Comparison of ENCODE assay signal across 22 cellular contexts in genomic region chr7:88151119-88151790, GRCh38.
"Had no signal": no experiment of that assay in that cellular context is flagged by ENCODE, and none has a peak within 500 bp of the region (broad histone marks: within the 10 kb centered on the region; RNA-seq: fewer than 3 reads in every experiment).

No MANE protein-coding gene starts in this region.

- DNase-seq: colonic mucosa; dermis blood vessel endothelial cell; effector CD4-positive, alpha-beta T cell; endodermal cell; erythroblast; foreskin keratinocyte; kidney; left cardiac atrium; left ventricle myocardium inferior; mesendoderm; naive B cell; nephron progenitor cell; sigmoid colon; stimulated activated CD4-positive, alpha-beta T cell treated with anti-CD3 and anti-CD28 coated beads, Interleukin-2, amount 100 ng/mL, for 24 hours; stimulated activated CD4-positive, alpha-beta T cell treated with anti-CD3 and anti-CD28 coated beads, Interleukin-4, amount 100 ng/mL, for 4 hours; stimulated activated naive CD4-positive, alpha-beta T cell; stomach; transverse colon had no signal

- H3K9me3 ChIP-seq: colonic mucosa, left ventricle myocardium inferior, sigmoid colon, stomach, thoracic aorta, transverse colon had no signal

- H3K36me3 ChIP-seq: colonic mucosa, left ventricle myocardium inferior, sigmoid colon, stomach, thoracic aorta, transverse colon had no signal

- H3K4me3 ChIP-seq: colonic mucosa, left ventricle myocardium inferior, lung, sigmoid colon, skin epidermis, stomach, thoracic aorta, transverse colon had no signal

- H3K27me3 ChIP-seq: colonic mucosa, sigmoid colon, stomach, transverse colon had no signal

- H3K27ac ChIP-seq: colonic mucosa, foreskin keratinocyte, left ventricle myocardium inferior, sigmoid colon, skin epidermis, stomach, thoracic aorta, transverse colon had no signal

- FAIRE-seq: endothelial cell of umbilical vein, kidney had no signal

- H3K4me1 ChIP-seq: colonic mucosa, foreskin keratinocyte had no signal

- ATAC-seq: foreskin keratinocyte, left cardiac atrium had no signal
